In the genomic region with DNA sequence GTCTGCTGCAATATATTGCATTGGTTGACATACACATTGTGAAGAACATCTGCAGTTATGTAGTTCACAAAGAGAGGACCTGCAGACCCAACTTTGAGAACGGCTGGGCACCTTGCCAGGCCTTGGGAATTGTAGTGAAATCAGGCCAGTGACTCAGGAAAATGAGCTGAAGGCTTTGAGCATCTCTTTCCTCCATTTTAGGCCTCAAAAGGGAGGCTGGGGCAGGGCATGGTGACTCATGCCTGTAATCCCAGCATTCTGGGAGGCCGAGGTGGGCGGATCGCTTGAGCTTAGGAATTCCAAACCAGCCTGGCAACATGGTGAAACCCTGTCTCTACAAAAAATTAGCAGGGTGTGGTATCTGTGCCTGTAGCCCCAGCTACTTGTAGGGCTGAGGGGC, we compare ENCODE assay signal across 8 cellular contexts. TPM values are rescaled to one million over a fixed set of nuclear protein-coding genes. Genes with fewer than 3 reads are reported as not detected.
A peak's percentile ranks its signal among the peaks of the same experiment; 100 is the strongest.
DNase-seq lines count a peak whose midpoint lies in the region; ATAC-seq, FAIRE-seq and TF ChIP-seq lines count a peak whose summit lies in the region.

No MANE protein-coding gene starts in this region.

- H3K79me2 ChIP-seq in Karpas-422 (ENCODE audit: low read length) (peaks cover 50% of the 10 kb centered on the region), keratinocyte (ENCODE audit: control insufficient read depth, insufficient read depth, low read length) (peaks cover 38% of the 10 kb centered on the region)

- dilution Hi-C loops in keratinocyte (cut with MboI; ENCODE audit: extremely low pct_ligation_motif_present, low sequenced_read_pairs), result no loop called here

- H3K4me2 ChIP-seq in Karpas-422 (ENCODE audit: low read depth, low read length, poor library complexity, severe bottlenecking), result peak overlapping the region; percentile 86
- H3K4me2 ChIP-seq in keratinocyte (ENCODE audit: control insufficient read depth, extremely low read depth, insufficient read depth, low read depth, low read length), result peak overlapping the region; percentile 79

- no peak for TF ChIP-seq CTCF in keratinocyte (optimal IDR thresholded peaks at IDR 0.05 in 1 of 3, IDR thresholded peaks at IDR 0.05 in 1 of 3, conservative IDR thresholded peaks at IDR 0.05 in 1 of 3; ENCODE audit: extremely low read depth in 1 of 3, insufficient read depth in 2 of 3, low read length in 3 of 3)

- 0 out of 2 replicates have a peak, but pooled peaks cover 5% of the 10 kb centered on the region for H3K36me3 ChIP-seq in Karpas-422 (ENCODE audit: insufficient read depth, low read length)
- H3K36me3 ChIP-seq in keratinocyte (ENCODE audit: control insufficient read depth in 2 of 2, extremely low read depth in 1 of 2, insufficient read depth in 2 of 2, low read length in 2 of 2), result peaks cover 6 to 9% of the 10 kb centered on the region in 2 experiments

- H3K9me2 ChIP-seq in Karpas-422 (replicated peaks; ENCODE audit: insufficient read depth, low read length), result no peaks in the 10 kb centered on the region

- peak; percentile 82 for DNase-seq in COLO829 (ENCODE audit: low spot score)
- DNase-seq in Karpas-422, result peak; percentile 48
- DNase-seq in astrocyte of the hippocampus (ENCODE audit: low read depth, low spot score), result peak; percentile 80
- peak; percentile 85 for DNase-seq in keratinocyte (ENCODE audit: low read depth, low spot score)
- DNase-seq in urothelium cell line (ENCODE audit: low spot score), result peak; percentile 61
- DNase-seq in COLO668 (lab: John Stamatoyannopoulos, UW; ENCODE audit: unreplicated experiment), result no peak

- no peak for FAIRE-seq in keratinocyte (lab: Jason Lieb, UNC)
- no peak for FAIRE-seq in urothelium cell line (lab: Jason Lieb, UNC)

- H2AFZ ChIP-seq in Karpas-422 (ENCODE audit: low read length) (no peak overlapping the region), keratinocyte (ENCODE audit: control insufficient read depth, low read length) (no peak overlapping the region)

- H4K20me1 ChIP-seq in Karpas-422 (ENCODE audit: insufficient read depth, low read depth, low read length) (no peaks in the 10 kb centered on the region), keratinocyte (ENCODE audit: control insufficient read depth, extremely low read depth, insufficient read depth, low read length) (no peaks in the 10 kb centered on the region)

- H3K9me3 ChIP-seq in Karpas-422 (ENCODE audit: low read length), result no peaks in the 10 kb centered on the region
- H3K9me3 ChIP-seq in keratinocyte (ENCODE audit: control insufficient read depth, low read depth, low read length), result no peaks in the 10 kb centered on the region

- H3K27ac ChIP-seq in Karpas-422 (ENCODE audit: low read length) (no peak overlapping the region), keratinocyte (ENCODE audit: control insufficient read depth, insufficient read depth, low read length) (peak overlapping the region; percentile 99)

- peak overlapping the region; percentile 92 for H3K9ac ChIP-seq in Karpas-422 (ENCODE audit: low read length)
- peak overlapping the region; percentile 39 for H3K9ac ChIP-seq in keratinocyte (ENCODE audit: control insufficient read depth, extremely low read depth, insufficient read depth, low read length)

- H3K4me3 ChIP-seq in Karpas-422 (ENCODE audit: low read length) (peak overlapping the region; percentile 92), keratinocyte (ENCODE audit: control insufficient read depth in 2 of 3, extremely low read depth in 1 of 3, insufficient read depth in 2 of 3, low read depth in 1 of 3, low read length in 3 of 3) (peak overlapping the region; percentile 81 to 99 (median 83))

- peaks cover 16% of the 10 kb centered on the region for H3K4me1 ChIP-seq in Karpas-422 (ENCODE audit: low read length)
- peaks cover 15% of the 10 kb centered on the region for H3K4me1 ChIP-seq in keratinocyte (ENCODE audit: control insufficient read depth, extremely low read depth, insufficient read depth, low read length)

- no peak for ATAC-seq in GM21423 (IDR thresholded peaks at IDR 0.05; ENCODE audit: unreplicated experiment)
- no peak for ATAC-seq in HG03469 (IDR thresholded peaks at IDR 0.05; ENCODE audit: unreplicated experiment)

- H3K27me3 ChIP-seq in Karpas-422 (ENCODE audit: low read length), result no peaks in the 10 kb centered on the region
- no peaks in the 10 kb centered on the region for H3K27me3 ChIP-seq in keratinocyte (ENCODE audit: control insufficient read depth, extremely low read depth, insufficient read depth, low read length)

- no peaks in the 10 kb centered on the region for H3K9me1 ChIP-seq in keratinocyte (ENCODE audit: control insufficient read depth, extremely low read depth, insufficient read depth, low read length)

RNA-seq across cellular contexts. Expression of a gene that starts 1.4 kb away (rescaled TPM):
- total RNA-seq in Karpas-422 (2014; rRNA removed; shearing (Covaris generic); ENCODE audit: low replicate concordance), result 10.5 and 18.3 TPM in 2 replicates
- 27.5 to 34.9 TPM (median 32.4 TPM) in 3 replicates for polyA plus RNA-seq in keratinocyte
- 44.5 TPM for polyA plus RNA-seq in keratinocyte (2011; ENCODE audit: low read depth)
- polyA plus RNA-seq in keratinocyte (2011; cell fraction: cytosol; rRNA removed), result 28.0 and 37.9 TPM in 2 replicates
- 68.1 and 79.2 TPM in 2 replicates for polyA plus RNA-seq in keratinocyte (2011; cell fraction: nucleus; rRNA removed)
- polyA plus RNA-seq in keratinocyte (2012; ENCODE audit: low replicate concordance), result 12.7 and 34.4 TPM in 2 replicates
- polyA minus RNA-seq in keratinocyte, result 49.3 to 86.7 TPM (median 68.7 TPM) in 3 replicates
- polyA minus RNA-seq in keratinocyte (2011; cell fraction: cytosol; rRNA and poly(A)+ RNA removed), result 26.9 TPM
- 26.9 and 42.7 TPM in 2 replicates for polyA minus RNA-seq in keratinocyte (2011; cell fraction: nucleus; rRNA and poly(A)+ RNA removed)
